ENCODE assay signal across 17 cellular contexts in genomic region chr20:57449398-57450354, GRCh38. TPM values are rescaled to one million over a fixed set of nuclear protein-coding genes. Genes with fewer than 3 reads are reported as not detected.
DNase-seq lines count a peak whose midpoint lies in the region; ATAC-seq and TF ChIP-seq lines count a peak whose summit lies in the region.
"Had no signal": no experiment of that assay in that cellular context is flagged by ENCODE, and none has a peak within 500 bp of the region (broad histone marks: within the 10 kb centered on the region; RNA-seq: fewer than 3 reads in every experiment).

No MANE protein-coding gene starts in this region.

- no peaks in the 10 kb centered on the region for H3K9me3 ChIP-seq in CD4-positive, alpha-beta memory T cell (ENCODE audit: control insufficient read depth in 1 of 2, low read length in 2 of 2)
- H3K9me3 ChIP-seq in sigmoid colon: no peaks in the 10 kb centered on the region
- H3K9me3 ChIP-seq: breast epithelium, uterus had no signal

- no peak overlapping the region for H3K27ac ChIP-seq in CD4-positive, alpha-beta memory T cell (ENCODE audit: low read depth, low read length)
- H3K27ac ChIP-seq in sigmoid colon: peak overlapping the region; percentile 67 to 71 (median 70)
- H3K27ac ChIP-seq: breast epithelium, uterus had no signal

- no peak for TF ChIP-seq CTCF in sigmoid colon (IDR thresholded peaks at IDR 0.05)

- no peak for TF ChIP-seq POLR2A in sigmoid colon (IDR thresholded peaks at IDR 0.05)

- H3K9me3 Mint-ChIP-seq in CD4-positive, alpha-beta memory T cell: peaks cover 0 to 3% (median 0%) of the 10 kb centered on the region in 8 donors
- H3K9me3 Mint-ChIP-seq in central memory CD8-positive, alpha-beta T cell: no peaks in the 10 kb centered on the region
- H3K9me3 Mint-ChIP-seq: neural crest cell had no signal

- no peaks in the 10 kb centered on the region for H3K36me3 ChIP-seq in CD4-positive, alpha-beta memory T cell (ENCODE audit: insufficient read depth, low read length)
- H3K36me3 ChIP-seq in sigmoid colon: no peaks in the 10 kb centered on the region
- H3K36me3 ChIP-seq: breast epithelium, uterus had no signal

- no peak for TF ChIP-seq EP300 in sigmoid colon (IDR thresholded peaks at IDR 0.05)

- CTCF ChIA-PET in CD4-positive, alpha-beta memory T cell (lab: Charles Lee; ENCODE audit: partially characterized antibody): no interaction called here

- peaks cover 19 to 35% (median 30%) of the 10 kb centered on the region in 4 donors for H3K4me1 Mint-ChIP-seq in CD4-positive, alpha-beta memory T cell
- peaks cover 39% of the 10 kb centered on the region for H3K4me1 Mint-ChIP-seq in central memory CD8-positive, alpha-beta T cell
- H3K4me1 Mint-ChIP-seq: neural crest cell had no signal

- no peak for ATAC-seq in central memory CD8-positive, alpha-beta T cell (replicated peaks; ENCODE audit: extremely low read depth, poor library complexity, severe bottlenecking)
- ATAC-seq in HG03175 (IDR thresholded peaks at IDR 0.05; ENCODE audit: unreplicated experiment) (no peak), GM18873 (IDR thresholded peaks at IDR 0.05; ENCODE audit: low FRiP score, unreplicated experiment) (no peak)

- H3K4me3 Mint-ChIP-seq in CD4-positive, alpha-beta memory T cell: peak overlapping the region in 5 of 8 donors; percentile 21 to 61 (median 32)
- no peak overlapping the region for H3K4me3 Mint-ChIP-seq in central memory CD8-positive, alpha-beta T cell
- H3K4me3 Mint-ChIP-seq: activated naive CD4-positive, alpha-beta T cell treated with anti-CD3 and anti-CD28 coated beads, Interleukin-2, amount 10 ng/mL, durations not matched to agents 7 days and 5 days; neural crest cell had no signal

- H3K27me3 Mint-ChIP-seq in CD4-positive, alpha-beta memory T cell: peaks cover 0 to 2% of the 10 kb centered on the region in 2 donors
- no peaks in the 10 kb centered on the region for H3K27me3 Mint-ChIP-seq in central memory CD8-positive, alpha-beta T cell

- no peak overlapping the region for H3K4me3 ChIP-seq in CD4-positive, alpha-beta memory T cell (ENCODE audit: low read length in 2 of 2)
- H3K4me3 ChIP-seq in sigmoid colon: no peak overlapping the region
- H3K4me3 ChIP-seq: breast epithelium, uterus had no signal

- H3K27me3 ChIP-seq in CD4-positive, alpha-beta memory T cell (ENCODE audit: insufficient read depth, low read length): no peaks in the 10 kb centered on the region
- no peaks in the 10 kb centered on the region for H3K27me3 ChIP-seq in sigmoid colon
- H3K27me3 ChIP-seq: uterus had no signal

- DNase-seq in CD4-positive, alpha-beta memory T cell: no peak
- DNase-seq in HT-29 (ENCODE audit: low spot score) (peak; percentile 69), sigmoid colon (no peak), NK-92 (lab: John Stamatoyannopoulos, UW; ENCODE audit: unreplicated experiment) (no peak), GM19238 (ENCODE audit: insufficient read length, low spot score) (no peak)
- DNase-seq in central memory CD8-positive, alpha-beta T cell (ENCODE audit: low spot score in 2 of 2): no peak
- DNase-seq: activated CD8-positive, alpha-beta memory T cell treated with anti-CD3 and anti-CD28 coated beads, Interleukin-2, amount 50 U/mL, for 4 hours; DND-41; effector CD8-positive, alpha-beta T cell; NCI-H187; NCI-H510A had no signal

- intact Hi-C loops in CD4-positive, alpha-beta memory T cell (cut with micrococcal nuclease): no loop called here
- intact Hi-C loops in sigmoid colon (cut with DNase I): no loop called here

- POLR2A ChIA-PET in CD4-positive, alpha-beta memory T cell (lab: Charles Lee; ENCODE audit: partially characterized antibody): interaction anchor here (1.0 to 1.7 kb wide), 2 partner anchors 52 to 57 kb away, joined by 6 read pairs; no protein-coding TSS in a partner anchor

- H3K4me1 ChIP-seq in CD4-positive, alpha-beta memory T cell (ENCODE audit: insufficient read depth, low read length): peaks cover 39% of the 10 kb centered on the region
- H3K4me1 ChIP-seq in sigmoid colon: peaks cover 0 to 53% (median 51%) of the 10 kb centered on the region in 4 donors
- H3K4me1 ChIP-seq: breast epithelium, uterus had no signal

- peak overlapping the region in 1 of 7 donors; percentile 25 for H3K27ac Mint-ChIP-seq in CD4-positive, alpha-beta memory T cell
- peak overlapping the region; percentile 26 for H3K27ac Mint-ChIP-seq in central memory CD8-positive, alpha-beta T cell (ENCODE audit: low read depth)
- H3K27ac Mint-ChIP-seq: activated naive CD4-positive, alpha-beta T cell treated with anti-CD3 and anti-CD28 coated beads, Interleukin-2, amount 10 ng/mL, durations not matched to agents 7 days and 5 days had no signal

- 67 to 73% methylated on average over 14 of the region's 14 CpGs for WGBS in sigmoid colon, 2 donors

- no peaks in the 10 kb centered on the region for H3K36me3 Mint-ChIP-seq in CD4-positive, alpha-beta memory T cell
- no peaks in the 10 kb centered on the region for H3K36me3 Mint-ChIP-seq in central memory CD8-positive, alpha-beta T cell (ENCODE audit: insufficient read depth)
- H3K36me3 Mint-ChIP-seq: activated naive CD4-positive, alpha-beta T cell treated with anti-CD3 and anti-CD28 coated beads, Interleukin-2, amount 10 ng/mL, durations not matched to agents 7 days and 5 days had no signal

RNA-seq across cellular contexts. Expression of gene RBM38, which starts 58.5 kb away (rescaled TPM):
- total RNA-seq in CD4-positive, alpha-beta memory T cell: 10 to 100 TPM; 76.0 to 79.6 TPM
- 10 to 100 TPM; 33.1 to 97.8 TPM for polyA plus RNA-seq in CD4-positive, alpha-beta memory T cell
- 98.7 and 102 TPM in 2 replicates for total RNA-seq in HT-29 (2014; rRNA removed; shearing (Covaris generic))
- 10 to 100 TPM; 48.5 to 94.2 (median 78.8) TPM for total RNA-seq in sigmoid colon
- polyA plus RNA-seq in sigmoid colon: 10 to 100 TPM; 31.4 to 59.9 (median 34.8) TPM
